Comparison of ENCODE assay signal across 1 cellular context in the genomic region with DNA sequence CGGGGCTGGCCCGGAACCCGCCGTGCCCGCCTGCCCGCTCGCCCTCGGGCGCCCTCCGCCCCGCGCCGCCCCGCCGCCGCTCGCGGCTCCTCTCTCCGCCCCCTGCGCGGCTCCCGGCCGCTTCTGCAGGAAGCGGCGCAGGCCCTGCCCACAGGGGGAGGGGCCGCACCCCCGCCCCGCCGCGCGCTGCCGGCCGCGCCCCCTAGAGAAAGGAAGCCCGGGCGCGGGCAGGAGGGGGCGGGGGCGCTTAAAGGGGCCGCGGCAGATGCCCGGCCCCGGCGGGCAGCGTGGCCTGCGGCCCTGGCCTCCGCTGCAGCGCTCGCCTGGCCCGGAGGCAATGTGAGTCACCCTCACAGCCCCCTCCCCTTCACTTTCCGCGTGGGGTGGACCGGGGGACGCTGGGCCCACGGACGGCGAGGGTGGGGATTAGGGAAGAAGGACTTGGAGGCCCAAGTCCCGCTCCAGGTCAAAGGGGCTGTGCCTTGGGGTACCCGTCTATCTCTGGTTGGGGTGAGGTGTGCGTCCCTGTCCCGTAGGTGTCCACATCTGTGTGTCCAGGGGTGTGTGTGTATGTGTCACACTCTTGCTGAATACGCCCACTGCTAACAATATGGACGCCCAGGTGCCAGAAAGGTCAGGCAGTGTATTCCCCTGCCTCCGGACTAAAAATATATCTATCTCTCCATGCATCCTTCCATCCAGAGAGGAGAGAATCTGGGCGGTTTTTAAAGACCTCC.
TF ChIP-seq lines count a peak whose summit lies in the region.

A gene with protein sequence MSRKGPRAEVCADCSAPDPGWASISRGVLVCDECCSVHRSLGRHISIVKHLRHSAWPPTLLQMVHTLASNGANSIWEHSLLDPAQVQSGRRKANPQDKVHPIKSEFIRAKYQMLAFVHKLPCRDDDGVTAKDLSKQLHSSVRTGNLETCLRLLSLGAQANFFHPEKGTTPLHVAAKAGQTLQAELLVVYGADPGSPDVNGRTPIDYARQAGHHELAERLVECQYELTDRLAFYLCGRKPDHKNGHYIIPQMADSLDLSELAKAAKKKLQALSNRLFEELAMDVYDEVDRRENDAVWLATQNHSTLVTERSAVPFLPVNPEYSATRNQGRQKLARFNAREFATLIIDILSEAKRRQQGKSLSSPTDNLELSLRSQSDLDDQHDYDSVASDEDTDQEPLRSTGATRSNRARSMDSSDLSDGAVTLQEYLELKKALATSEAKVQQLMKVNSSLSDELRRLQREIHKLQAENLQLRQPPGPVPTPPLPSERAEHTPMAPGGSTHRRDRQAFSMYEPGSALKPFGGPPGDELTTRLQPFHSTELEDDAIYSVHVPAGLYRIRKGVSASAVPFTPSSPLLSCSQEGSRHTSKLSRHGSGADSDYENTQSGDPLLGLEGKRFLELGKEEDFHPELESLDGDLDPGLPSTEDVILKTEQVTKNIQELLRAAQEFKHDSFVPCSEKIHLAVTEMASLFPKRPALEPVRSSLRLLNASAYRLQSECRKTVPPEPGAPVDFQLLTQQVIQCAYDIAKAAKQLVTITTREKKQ (minus strand): TSS at position 125 of the 737 bp plus-strand sequence. CDS start 270 bp downstream, outside the sequence.

TF ChIP-seq in SK-N-SH treated with all-trans-retinoic acid at 6 μM for 48 hours, 23 proteins besides CTCF, POLR2A, EP300 and RAD21 (continued from another document):
- TF ChIP-seq, protein P1, sequence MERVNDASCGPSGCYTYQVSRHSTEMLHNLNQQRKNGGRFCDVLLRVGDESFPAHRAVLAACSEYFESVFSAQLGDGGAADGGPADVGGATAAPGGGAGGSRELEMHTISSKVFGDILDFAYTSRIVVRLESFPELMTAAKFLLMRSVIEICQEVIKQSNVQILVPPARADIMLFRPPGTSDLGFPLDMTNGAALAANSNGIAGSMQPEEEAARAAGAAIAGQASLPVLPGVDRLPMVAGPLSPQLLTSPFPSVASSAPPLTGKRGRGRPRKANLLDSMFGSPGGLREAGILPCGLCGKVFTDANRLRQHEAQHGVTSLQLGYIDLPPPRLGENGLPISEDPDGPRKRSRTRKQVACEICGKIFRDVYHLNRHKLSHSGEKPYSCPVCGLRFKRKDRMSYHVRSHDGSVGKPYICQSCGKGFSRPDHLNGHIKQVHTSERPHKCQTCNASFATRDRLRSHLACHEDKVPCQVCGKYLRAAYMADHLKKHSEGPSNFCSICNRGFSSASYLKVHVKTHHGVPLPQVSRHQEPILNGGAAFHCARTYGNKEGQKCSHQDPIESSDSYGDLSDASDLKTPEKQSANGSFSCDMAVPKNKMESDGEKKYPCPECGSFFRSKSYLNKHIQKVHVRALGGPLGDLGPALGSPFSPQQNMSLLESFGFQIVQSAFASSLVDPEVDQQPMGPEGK (CRISPR knock-in tag; IDR thresholded peaks at IDR 0.05; ENCODE audit: borderline replicate concordance) = no peak
- no peak for TF ChIP-seq ESRRG (CRISPR knock-in tag; IDR thresholded peaks at IDR 0.05)
- no peak for TF ChIP-seq ZNF565 (CRISPR knock-in tag; conservative IDR thresholded peaks at IDR 0.05; ENCODE audit: low read depth)
- TF ChIP-seq, protein P2, sequence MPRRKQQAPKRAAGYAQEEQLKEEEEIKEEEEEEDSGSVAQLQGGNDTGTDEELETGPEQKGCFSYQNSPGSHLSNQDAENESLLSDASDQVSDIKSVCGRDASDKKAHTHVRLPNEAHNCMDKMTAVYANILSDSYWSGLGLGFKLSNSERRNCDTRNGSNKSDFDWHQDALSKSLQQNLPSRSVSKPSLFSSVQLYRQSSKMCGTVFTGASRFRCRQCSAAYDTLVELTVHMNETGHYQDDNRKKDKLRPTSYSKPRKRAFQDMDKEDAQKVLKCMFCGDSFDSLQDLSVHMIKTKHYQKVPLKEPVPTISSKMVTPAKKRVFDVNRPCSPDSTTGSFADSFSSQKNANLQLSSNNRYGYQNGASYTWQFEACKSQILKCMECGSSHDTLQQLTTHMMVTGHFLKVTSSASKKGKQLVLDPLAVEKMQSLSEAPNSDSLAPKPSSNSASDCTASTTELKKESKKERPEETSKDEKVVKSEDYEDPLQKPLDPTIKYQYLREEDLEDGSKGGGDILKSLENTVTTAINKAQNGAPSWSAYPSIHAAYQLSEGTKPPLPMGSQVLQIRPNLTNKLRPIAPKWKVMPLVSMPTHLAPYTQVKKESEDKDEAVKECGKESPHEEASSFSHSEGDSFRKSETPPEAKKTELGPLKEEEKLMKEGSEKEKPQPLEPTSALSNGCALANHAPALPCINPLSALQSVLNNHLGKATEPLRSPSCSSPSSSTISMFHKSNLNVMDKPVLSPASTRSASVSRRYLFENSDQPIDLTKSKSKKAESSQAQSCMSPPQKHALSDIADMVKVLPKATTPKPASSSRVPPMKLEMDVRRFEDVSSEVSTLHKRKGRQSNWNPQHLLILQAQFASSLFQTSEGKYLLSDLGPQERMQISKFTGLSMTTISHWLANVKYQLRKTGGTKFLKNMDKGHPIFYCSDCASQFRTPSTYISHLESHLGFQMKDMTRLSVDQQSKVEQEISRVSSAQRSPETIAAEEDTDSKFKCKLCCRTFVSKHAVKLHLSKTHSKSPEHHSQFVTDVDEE (CRISPR knock-in tag; IDR thresholded peaks at IDR 0.05) = no peak
- TF ChIP-seq, protein P3, sequence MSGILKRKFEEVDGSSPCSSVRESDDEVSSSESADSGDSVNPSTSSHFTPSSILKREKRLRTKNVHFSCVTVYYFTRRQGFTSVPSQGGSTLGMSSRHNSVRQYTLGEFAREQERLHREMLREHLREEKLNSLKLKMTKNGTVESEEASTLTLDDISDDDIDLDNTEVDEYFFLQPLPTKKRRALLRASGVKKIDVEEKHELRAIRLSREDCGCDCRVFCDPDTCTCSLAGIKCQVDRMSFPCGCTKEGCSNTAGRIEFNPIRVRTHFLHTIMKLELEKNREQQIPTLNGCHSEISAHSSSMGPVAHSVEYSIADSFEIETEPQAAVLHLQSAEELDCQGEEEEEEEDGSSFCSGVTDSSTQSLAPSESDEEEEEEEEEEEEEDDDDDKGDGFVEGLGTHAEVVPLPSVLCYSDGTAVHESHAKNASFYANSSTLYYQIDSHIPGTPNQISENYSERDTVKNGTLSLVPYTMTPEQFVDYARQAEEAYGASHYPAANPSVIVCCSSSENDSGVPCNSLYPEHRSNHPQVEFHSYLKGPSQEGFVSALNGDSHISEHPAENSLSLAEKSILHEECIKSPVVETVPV (CRISPR knock-in tag; IDR thresholded peaks at IDR 0.05) = no peak
- TF ChIP-seq TOX (CRISPR knock-in tag; IDR thresholded peaks at IDR 0.05; ENCODE audit: borderline replicate concordance) = no peak
- TF ChIP-seq SNAI2 (CRISPR knock-in tag; IDR thresholded peaks at IDR 0.05) = no peak
- TF ChIP-seq GLIS3 (CRISPR knock-in tag; IDR thresholded peaks at IDR 0.05) = no peak
- TF ChIP-seq RARB (CRISPR knock-in tag; IDR thresholded peaks at IDR 0.05) = no peak
- no peak for TF ChIP-seq ISL1 (CRISPR knock-in tag; IDR thresholded peaks at IDR 0.05)
- TF ChIP-seq, protein P4, sequence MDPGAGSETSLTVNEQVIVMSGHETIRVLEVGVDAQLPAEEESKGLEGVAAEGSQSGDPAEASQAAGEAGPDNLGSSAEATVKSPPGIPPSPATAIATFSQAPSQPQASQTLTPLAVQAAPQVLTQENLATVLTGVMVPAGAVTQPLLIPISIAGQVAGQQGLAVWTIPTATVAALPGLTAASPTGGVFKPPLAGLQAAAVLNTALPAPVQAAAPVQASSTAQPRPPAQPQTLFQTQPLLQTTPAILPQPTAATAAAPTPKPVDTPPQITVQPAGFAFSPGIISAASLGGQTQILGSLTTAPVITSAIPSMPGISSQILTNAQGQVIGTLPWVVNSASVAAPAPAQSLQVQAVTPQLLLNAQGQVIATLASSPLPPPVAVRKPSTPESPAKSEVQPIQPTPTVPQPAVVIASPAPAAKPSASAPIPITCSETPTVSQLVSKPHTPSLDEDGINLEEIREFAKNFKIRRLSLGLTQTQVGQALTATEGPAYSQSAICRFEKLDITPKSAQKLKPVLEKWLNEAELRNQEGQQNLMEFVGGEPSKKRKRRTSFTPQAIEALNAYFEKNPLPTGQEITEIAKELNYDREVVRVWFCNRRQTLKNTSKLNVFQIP (CRISPR knock-in tag; IDR thresholded peaks at IDR 0.05; ENCODE audit: borderline replicate concordance, low read depth) = no peak
- TF ChIP-seq, protein P5, sequence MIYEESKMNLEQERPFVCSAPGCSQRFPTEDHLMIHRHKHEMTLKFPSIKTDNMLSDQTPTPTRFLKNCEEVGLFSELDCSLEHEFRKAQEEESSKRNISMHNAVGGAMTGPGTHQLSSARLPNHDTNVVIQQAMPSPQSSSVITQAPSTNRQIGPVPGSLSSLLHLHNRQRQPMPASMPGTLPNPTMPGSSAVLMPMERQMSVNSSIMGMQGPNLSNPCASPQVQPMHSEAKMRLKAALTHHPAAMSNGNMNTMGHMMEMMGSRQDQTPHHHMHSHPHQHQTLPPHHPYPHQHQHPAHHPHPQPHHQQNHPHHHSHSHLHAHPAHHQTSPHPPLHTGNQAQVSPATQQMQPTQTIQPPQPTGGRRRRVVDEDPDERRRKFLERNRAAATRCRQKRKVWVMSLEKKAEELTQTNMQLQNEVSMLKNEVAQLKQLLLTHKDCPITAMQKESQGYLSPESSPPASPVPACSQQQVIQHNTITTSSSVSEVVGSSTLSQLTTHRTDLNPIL (CRISPR knock-in tag; IDR thresholded peaks at IDR 0.05; ENCODE audit: low read depth) = no peak
